1 cellular context compared by ENCODE assay signal in genomic region chr5:40360685-40361084, GRCh38.
TF ChIP-seq lines count a peak whose summit lies in the region.

No MANE protein-coding gene starts in this region.

TF ChIP-seq in GM23338, 12 proteins besides CTCF, POLR2A, EP300 and RAD21 (continued from another document):
- TF ChIP-seq, protein P1, sequence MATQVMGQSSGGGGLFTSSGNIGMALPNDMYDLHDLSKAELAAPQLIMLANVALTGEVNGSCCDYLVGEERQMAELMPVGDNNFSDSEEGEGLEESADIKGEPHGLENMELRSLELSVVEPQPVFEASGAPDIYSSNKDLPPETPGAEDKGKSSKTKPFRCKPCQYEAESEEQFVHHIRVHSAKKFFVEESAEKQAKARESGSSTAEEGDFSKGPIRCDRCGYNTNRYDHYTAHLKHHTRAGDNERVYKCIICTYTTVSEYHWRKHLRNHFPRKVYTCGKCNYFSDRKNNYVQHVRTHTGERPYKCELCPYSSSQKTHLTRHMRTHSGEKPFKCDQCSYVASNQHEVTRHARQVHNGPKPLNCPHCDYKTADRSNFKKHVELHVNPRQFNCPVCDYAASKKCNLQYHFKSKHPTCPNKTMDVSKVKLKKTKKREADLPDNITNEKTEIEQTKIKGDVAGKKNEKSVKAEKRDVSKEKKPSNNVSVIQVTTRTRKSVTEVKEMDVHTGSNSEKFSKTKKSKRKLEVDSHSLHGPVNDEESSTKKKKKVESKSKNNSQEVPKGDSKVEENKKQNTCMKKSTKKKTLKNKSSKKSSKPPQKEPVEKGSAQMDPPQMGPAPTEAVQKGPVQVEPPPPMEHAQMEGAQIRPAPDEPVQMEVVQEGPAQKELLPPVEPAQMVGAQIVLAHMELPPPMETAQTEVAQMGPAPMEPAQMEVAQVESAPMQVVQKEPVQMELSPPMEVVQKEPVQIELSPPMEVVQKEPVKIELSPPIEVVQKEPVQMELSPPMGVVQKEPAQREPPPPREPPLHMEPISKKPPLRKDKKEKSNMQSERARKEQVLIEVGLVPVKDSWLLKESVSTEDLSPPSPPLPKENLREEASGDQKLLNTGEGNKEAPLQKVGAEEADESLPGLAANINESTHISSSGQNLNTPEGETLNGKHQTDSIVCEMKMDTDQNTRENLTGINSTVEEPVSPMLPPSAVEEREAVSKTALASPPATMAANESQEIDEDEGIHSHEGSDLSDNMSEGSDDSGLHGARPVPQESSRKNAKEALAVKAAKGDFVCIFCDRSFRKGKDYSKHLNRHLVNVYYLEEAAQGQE (IDR thresholded peaks at IDR 0.05; ENCODE audit: unreplicated experiment): no peak
- TF ChIP-seq EZH2 (IDR thresholded peaks at IDR 0.05; ENCODE audit: low read depth, unreplicated experiment) (no peak), EZH2phosphoT487 (IDR thresholded peaks at IDR 0.05; ENCODE audit: unreplicated experiment) (no peak), POLR2AphosphoS5 (IDR thresholded peaks at IDR 0.05; ENCODE audit: low read depth) (no peak), CREB1 (CRISPR knock-in tag; IDR thresholded peaks at IDR 0.05; ENCODE audit: low read depth) (no peak), ZNF114 (CRISPR knock-in tag; IDR thresholded peaks at IDR 0.05) (no peak), NANOG (IDR thresholded peaks at IDR 0.05; ENCODE audit: borderline replicate concordance) (no peak)
- TF ChIP-seq, protein P2, sequence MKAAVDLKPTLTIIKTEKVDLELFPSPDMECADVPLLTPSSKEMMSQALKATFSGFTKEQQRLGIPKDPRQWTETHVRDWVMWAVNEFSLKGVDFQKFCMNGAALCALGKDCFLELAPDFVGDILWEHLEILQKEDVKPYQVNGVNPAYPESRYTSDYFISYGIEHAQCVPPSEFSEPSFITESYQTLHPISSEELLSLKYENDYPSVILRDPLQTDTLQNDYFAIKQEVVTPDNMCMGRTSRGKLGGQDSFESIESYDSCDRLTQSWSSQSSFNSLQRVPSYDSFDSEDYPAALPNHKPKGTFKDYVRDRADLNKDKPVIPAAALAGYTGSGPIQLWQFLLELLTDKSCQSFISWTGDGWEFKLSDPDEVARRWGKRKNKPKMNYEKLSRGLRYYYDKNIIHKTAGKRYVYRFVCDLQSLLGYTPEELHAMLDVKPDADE (IDR thresholded peaks at IDR 0.05): no peak
